In genomic region chr5:174145821-174146220, GRCh38 we compare ENCODE assay signal across 12 cellular contexts.
A peak's percentile ranks its signal among the peaks of the same experiment; 100 is the strongest.
DNase-seq lines count a peak whose midpoint lies in the region; ATAC-seq, FAIRE-seq and TF ChIP-seq lines count a peak whose summit lies in the region.
"Had no signal": no experiment of that assay in that cellular context is flagged by ENCODE, and none has a peak within 500 bp of the region (broad histone marks: within the 10 kb centered on the region; RNA-seq: fewer than 3 reads in every experiment).

No MANE protein-coding gene starts in this region.

- no peak for ATAC-seq in GM18907 (IDR thresholded peaks at IDR 0.05; ENCODE audit: unreplicated experiment)
- ATAC-seq in GM19328 (IDR thresholded peaks at IDR 0.05; ENCODE audit: unreplicated experiment), result no peak

- TF ChIP-seq CTCF in HFF-Myc (IDR thresholded peaks at IDR 0.05; ENCODE audit: low read depth, low read length, missing control alignments) (no peak), stomach (IDR thresholded peaks at IDR 0.05) (no peak)

- no peak overlapping the region for H3K4me3 ChIP-seq in HFF-Myc (replicated peaks; ENCODE audit: low read depth, low read length)
- H3K4me3 ChIP-seq in stomach, result no peak overlapping the region
- H3K4me3 ChIP-seq: SK-N-MC, smooth muscle cell had no signal

- H3K4me1 ChIP-seq in stomach, result no peaks in the 10 kb centered on the region

- no peak for FAIRE-seq in GM19239 (lab: Jason Lieb, UNC)

- no peaks in the 10 kb centered on the region for H3K9me3 ChIP-seq in stomach

- peak; percentile 75 for DNase-seq in DMS53 treated with DMSO at 0.1 percent for 48 hours (lab: John Stamatoyannopoulos, UW; ENCODE audit: unreplicated experiment)
- DNase-seq in HFF-Myc (ENCODE audit: extremely low read depth, low read depth), result peak; percentile 4
- DNase-seq in midbrain (lab: John Stamatoyannopoulos, UW), result peak; percentile 64
- no peak for DNase-seq in stomach
- no peak for DNase-seq in GM19239 (ENCODE audit: insufficient read length, low spot score)
- DNase-seq: DND-41, NCI-H2029 treated with DMSO at 0.1 percent for 48 hours had no signal

- H3K36me3 ChIP-seq in stomach, result no peaks in the 10 kb centered on the region

- WGBS in stomach, 5 donors, result 54 to 62% (median 57%) methylated on average over 5 of the region's 5 CpGs

- no peak for TF ChIP-seq POLR2A in stomach (IDR thresholded peaks at IDR 0.05)

- peaks cover 0 to 14% (median 0%) of the 10 kb centered on the region in 3 donors for H3K27me3 ChIP-seq in stomach

- peak overlapping the region; percentile 84 for H3K27ac ChIP-seq in angular gyrus (ENCODE audit: low read depth, low read length)
- H3K27ac ChIP-seq in stomach, result no peak overlapping the region
- H3K27ac ChIP-seq: SK-N-MC had no signal

- intact Hi-C loops in stomach (cut with DNase I; ENCODE audit: low total_unique reads), result no loop called here

- TF ChIP-seq EP300 in stomach (IDR thresholded peaks at IDR 0.05), result no peak

Comparison
In these comparisons a context has a peak if more than half of its experiments do, and no peak if none do; other contexts are left out.
1. DNase-seq: peak in DMS53 treated with DMSO at 0.1 percent for 48 hours (single experiment), HFF-Myc (single experiment) and midbrain (single experiment); none in stomach (single experiment) and GM19239 (single experiment).